8 cellular contexts compared by ENCODE assay signal in the genomic region with DNA sequence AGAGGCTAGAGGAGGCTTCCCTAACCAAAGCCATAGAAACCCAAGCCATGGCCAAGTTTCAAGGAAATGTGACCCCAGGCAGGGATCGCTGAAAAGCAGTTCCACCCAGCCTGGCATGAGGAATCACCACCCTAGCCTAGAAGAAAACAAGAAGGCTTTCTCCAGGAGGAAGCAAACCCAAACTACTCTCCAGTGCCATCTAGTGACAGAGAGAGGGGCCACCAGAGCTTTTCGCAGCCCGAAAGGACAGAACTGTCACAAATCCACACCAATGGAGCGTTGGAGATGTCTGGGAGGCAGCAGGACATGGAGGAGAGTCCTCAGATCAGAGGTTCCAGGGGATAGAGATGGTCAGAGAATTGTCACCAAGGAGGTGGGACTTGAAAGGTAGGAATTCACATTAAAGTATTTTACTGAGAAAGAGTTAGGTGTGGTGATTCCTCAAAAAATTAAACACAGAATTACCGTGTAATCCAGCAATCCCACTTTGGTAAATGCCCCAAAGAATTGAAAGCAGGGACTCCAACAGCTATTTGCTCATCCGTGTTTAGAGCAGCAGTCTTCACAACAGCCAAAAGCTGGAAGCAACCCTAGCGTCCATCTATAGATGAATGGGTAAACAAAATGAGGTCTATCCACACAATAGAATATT.
A peak's percentile ranks its signal among the peaks of the same experiment; 100 is the strongest.
DNase-seq lines count a peak whose midpoint lies in the region; ATAC-seq and TF ChIP-seq lines count a peak whose summit lies in the region.

No MANE protein-coding gene starts in this region.

- TF ChIP-seq POLR2A in sigmoid colon (IDR thresholded peaks at IDR 0.05) = no peak

- TF ChIP-seq CTCF in sigmoid colon (IDR thresholded peaks at IDR 0.05) = peak; percentile 23 to 64 (median 46)

- H3K27ac ChIP-seq in SJCRH30 = no peak overlapping the region
- no peak overlapping the region for H3K27ac ChIP-seq in right cardiac atrium (ENCODE audit: low read length)
- no peak overlapping the region for H3K27ac ChIP-seq in sigmoid colon

- intact Hi-C loops in right cardiac atrium (cut with DNase I) (loop anchor here in 2 of 4 donors (10.0 kb wide), 2 partner anchors 122 to 282 kb away; no protein-coding TSS in a partner anchor), sigmoid colon (cut with DNase I) (loop anchor here (5.0 kb wide), 1 partner anchor 274 kb away; no protein-coding TSS in a partner anchor)

- no peaks in the 10 kb centered on the region for H3K36me3 ChIP-seq in SJCRH30
- H3K36me3 ChIP-seq in adipocyte (ENCODE audit: control insufficient read depth, insufficient read depth, low read length, severe bottlenecking) = no peaks in the 10 kb centered on the region
- no peaks in the 10 kb centered on the region for H3K36me3 ChIP-seq in sigmoid colon

- peak; percentile 73 for DNase-seq in EH (ENCODE audit: low read depth)
- peak; percentile 68 to 73 for DNase-seq in Kasumi-1 (lab: John Stamatoyannopoulos, UW)
- peak; percentile 43 to 78 for DNase-seq in SJCRH30
- DNase-seq in adipocyte (ENCODE audit: low read depth) = peak; percentile 88
- DNase-seq in right cardiac atrium = peak in 1 of 3 donors; percentile 62
- no peak for DNase-seq in sigmoid colon

- H3K4me1 ChIP-seq in SJCRH30 = no peaks in the 10 kb centered on the region
- H3K4me1 ChIP-seq in adipocyte (ENCODE audit: control insufficient read depth, insufficient read depth, low read length) = no peaks in the 10 kb centered on the region
- H3K4me1 ChIP-seq in right cardiac atrium (ENCODE audit: control insufficient read depth, insufficient read depth, low read length) = no peaks in the 10 kb centered on the region
- H3K4me1 ChIP-seq in sigmoid colon = no peaks in the 10 kb centered on the region

- H3K27me3 ChIP-seq in SJCRH30 (no peaks in the 10 kb centered on the region), adipocyte (replicated peaks; ENCODE audit: control insufficient read depth, insufficient read depth, low read length) (peaks cover 47% of the 10 kb centered on the region), right cardiac atrium (ENCODE audit: control insufficient read depth, insufficient read depth) (no peaks in the 10 kb centered on the region), sigmoid colon (peaks cover 0 to 53% (median 18%) of the 10 kb centered on the region in 3 donors)

- no peak for TF ChIP-seq EP300 in sigmoid colon (IDR thresholded peaks at IDR 0.05)

- H3K9me3 ChIP-seq in SJCRH30 (replicated peaks) = no peaks in the 10 kb centered on the region
- H3K9me3 ChIP-seq in adipocyte (ENCODE audit: control insufficient read depth, low read length) = peaks cover 4% of the 10 kb centered on the region
- H3K9me3 ChIP-seq in right cardiac atrium (ENCODE audit: control insufficient read depth, low read length) = no peaks in the 10 kb centered on the region
- no peaks in the 10 kb centered on the region for H3K9me3 ChIP-seq in sigmoid colon

- no peak overlapping the region for H3K9ac ChIP-seq in adipocyte (ENCODE audit: low read length)

- 24% methylated on average over 7 of the region's 7 CpGs for WGBS in right cardiac atrium
- 15 to 27% methylated on average over 7 of the region's 7 CpGs for WGBS in sigmoid colon, 2 donors

- H3K4me3 ChIP-seq in SJCRH30 (no peak overlapping the region), adipocyte (ENCODE audit: low read length) (no peak overlapping the region), right cardiac atrium (ENCODE audit: low read length) (no peak overlapping the region), sigmoid colon (no peak overlapping the region)

- peak; percentile 67 to 71 for ATAC-seq in right cardiac atrium
- no peak for ATAC-seq in HG03457 (IDR thresholded peaks at IDR 0.05; ENCODE audit: unreplicated experiment)
- no peak for ATAC-seq in HG02885 (IDR thresholded peaks at IDR 0.05; ENCODE audit: poor library complexity, unreplicated experiment)

Comparison
In these comparisons a context has a peak if more than half of its experiments do, and no peak if none do; other contexts are left out.
1. ATAC-seq: peak in right cardiac atrium (2 of 2); none in HG03457 (single experiment) and HG02885 (single experiment).